ENCODE assay signal across 12 cellular contexts in the genomic region with DNA sequence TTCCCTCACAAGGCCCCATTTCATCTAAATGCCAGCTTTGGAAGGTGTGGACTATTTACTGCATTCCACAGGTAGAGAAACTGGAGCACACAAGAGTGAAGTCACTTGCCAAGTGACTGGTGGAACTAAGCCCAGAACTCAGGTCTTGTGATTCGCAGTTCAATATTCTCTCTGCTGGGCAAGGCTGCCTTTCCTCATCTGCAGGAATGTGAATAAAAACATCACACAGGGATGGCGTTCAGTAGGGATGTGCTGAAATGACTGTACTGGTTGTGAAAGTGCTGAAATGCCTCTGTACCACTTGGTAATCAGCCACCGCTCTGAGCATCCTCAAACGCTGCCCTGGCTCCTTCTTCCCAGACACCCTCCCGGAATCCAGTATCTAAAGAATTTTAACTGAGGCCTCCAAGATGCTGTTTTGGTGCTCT.
DNase-seq lines count a peak whose midpoint lies in the region; ATAC-seq and TF ChIP-seq lines count a peak whose summit lies in the region.
"Had no signal": no experiment of that assay in that cellular context is flagged by ENCODE, and none has a peak within 500 bp of the region (broad histone marks: within the 10 kb centered on the region; RNA-seq: fewer than 3 reads in every experiment).

No MANE protein-coding gene starts in this region.

- no peaks in the 10 kb centered on the region for H3K36me3 ChIP-seq in HCT116 (ENCODE audit: control insufficient read depth in 1 of 2, insufficient read depth in 2 of 2, low read length in 2 of 2)
- H3K36me3 ChIP-seq in body of pancreas (replicated peaks in 1 of 2; ENCODE audit: insufficient read depth in 1 of 2, low read depth in 2 of 2): no peaks in the 10 kb centered on the region
- no peaks in the 10 kb centered on the region for H3K36me3 ChIP-seq in suprapubic skin
- no peaks in the 10 kb centered on the region for H3K36me3 ChIP-seq in smooth muscle cell (ENCODE audit: low read depth)
- H3K36me3 ChIP-seq: ovary had no signal

- intact Hi-C loops in HCT116 (cut with micrococcal nuclease) (no loop called here), body of pancreas (cut with DNase I) (no loop called here)

- H3K27ac ChIP-seq in HCT116 (ENCODE audit: low read depth, low read length) (no peak overlapping the region), body of pancreas (peak overlapping the region; percentile 49 to 70 (median 53)), suprapubic skin (peak overlapping the region; percentile 66), smooth muscle cell (ENCODE audit: low read depth) (no peak overlapping the region)
- H3K27ac ChIP-seq: ovary, VCaP had no signal

- DNase-seq in HCT116 (ENCODE audit: low read depth, low spot score): no peak
- DNase-seq in body of pancreas: peak; percentile 61 to 84 (median 80)
- peak; percentile 69 for DNase-seq in iris pigment epithelial cell (ENCODE audit: low read depth)
- peak in 1 of 2 donors; percentile 85 for DNase-seq in suprapubic skin (ENCODE audit: low spot score in 2 of 2)
- DNase-seq in ureter (ENCODE audit: low spot score): no peak
- DNase-seq in smooth muscle cell (lab: John Stamatoyannopoulos, UW; ENCODE audit: unreplicated experiment): no peak
- no peak for DNase-seq in ACHN
- DNase-seq: ovary; stimulated activated CD4-positive, alpha-beta T cell treated with anti-CD3 and anti-CD28 coated beads, Interleukin-2, amount 100 ng/mL, for 48 hours; stimulated activated naive CD4-positive, alpha-beta T cell treated with Interleukin-2 at 50 U/mL for 16 hours had no signal

- in situ Hi-C loops in ACHN (cut with HindIII; ENCODE audit: low pct_ligation_motif_present, low pct_unique_long_range_greater_than_20kb, low sequenced_read_pairs): no loop called here

- H3K9me2 ChIP-seq in HCT116 (ENCODE audit: insufficient read depth): no peaks in the 10 kb centered on the region

- H3F3A ChIP-seq in smooth muscle cell (ENCODE audit: low read depth): no peaks in the 10 kb centered on the region

- no peak for ATAC-seq in HCT116
- ATAC-seq in body of pancreas: peak; percentile 74
- no peak for ATAC-seq in GM19351 (IDR thresholded peaks at IDR 0.05; ENCODE audit: unreplicated experiment)

- no peak overlapping the region for H2AFZ ChIP-seq in HCT116 (ENCODE audit: low read depth, low read length, poor library complexity, severe bottlenecking)
- H2AFZ ChIP-seq in smooth muscle cell (ENCODE audit: low read depth): no peak overlapping the region

- H3K27me3 ChIP-seq in HCT116 (ENCODE audit: insufficient read depth, low read length): no peaks in the 10 kb centered on the region
- no peaks in the 10 kb centered on the region for H3K27me3 ChIP-seq in body of pancreas
- H3K27me3 ChIP-seq in suprapubic skin: no peaks in the 10 kb centered on the region
- H3K27me3 ChIP-seq in smooth muscle cell (ENCODE audit: low read depth): no peaks in the 10 kb centered on the region
- H3K27me3 ChIP-seq: ovary had no signal

- POLR2A ChIA-PET in HCT116 (lab: Charles Lee): no interaction called here

- no peak for TF ChIP-seq EP300 in suprapubic skin (IDR thresholded peaks at IDR 0.05)

- no TSS peak for BruUV-seq in HCT116 (replicated peaks; lab: Mats Ljungman, UMichigan)

- 0 out of 4 replicates have a peak, but pooled peaks cover 0 to 3% of the 10 kb centered on the region in 2 experiments for H3K4me1 ChIP-seq in HCT116 (ENCODE audit: control insufficient read depth in 1 of 2, insufficient read depth in 2 of 2, low read length in 2 of 2)
- peaks cover 34% of the 10 kb centered on the region for H3K4me1 ChIP-seq in body of pancreas
- peaks cover 56% of the 10 kb centered on the region for H3K4me1 ChIP-seq in suprapubic skin
- no peaks in the 10 kb centered on the region for H3K4me1 ChIP-seq in smooth muscle cell (ENCODE audit: low read depth)

- no peak overlapping the region for H3K4me3 ChIP-seq in HCT116 (replicated peaks in 1 of 2; ENCODE audit: low read depth in 1 of 2, low read length in 2 of 2)
- H3K4me3 ChIP-seq in body of pancreas: no peak overlapping the region
- no peak overlapping the region for H3K4me3 ChIP-seq in suprapubic skin
- H3K4me3 ChIP-seq in smooth muscle cell: no peak overlapping the region
- H3K4me3 ChIP-seq: ovary had no signal

- H3K9ac ChIP-seq in HCT116 (ENCODE audit: low read length) (no peak overlapping the region), smooth muscle cell (ENCODE audit: low read depth) (no peak overlapping the region)

- TF ChIP-seq POLR2A in HCT116 (IDR thresholded peaks at IDR 0.05; ENCODE audit: borderline replicate concordance, extremely low read depth, insufficient read depth, insufficient read length): no peak
- no peak for TF ChIP-seq POLR2A in body of pancreas (IDR thresholded peaks at IDR 0.05)
- TF ChIP-seq POLR2A in suprapubic skin (IDR thresholded peaks at IDR 0.05): no peak

- H3K4me2 ChIP-seq in HCT116 (ENCODE audit: low read length): no peak overlapping the region
- H3K4me2 ChIP-seq in smooth muscle cell: no peak overlapping the region

- TF ChIP-seq RAD21 in HCT116 (IDR thresholded peaks at IDR 0.05; ENCODE audit: low read depth): no peak

- RAD21 ChIA-PET in HCT116 (lab: Charles Lee; ENCODE audit: low non-redundant PET in 1 of 2, low total read pairs in 2 of 2, uncharacterized antibody in 2 of 2, unreplicated experiment in 2 of 2): interaction anchor here in 1 of 2 experiments (0.5 kb wide), 1 partner anchor 14 kb away, joined by 3 read pairs; no protein-coding TSS in a partner anchor

- H4K20me1 ChIP-seq in HCT116 (ENCODE audit: insufficient read depth) (no peaks in the 10 kb centered on the region), smooth muscle cell (ENCODE audit: low read depth) (no peaks in the 10 kb centered on the region)

- 47 to 58% methylated on average over 5 of the region's 5 CpGs for WGBS in body of pancreas, 2 donors
- WGBS in suprapubic skin: 29% methylated on average over 5 of the region's 5 CpGs
- WGBS in smooth muscle cell (ENCODE audit: low lambda C conversion rate): 67% methylated on average over 5 of the region's 5 CpGs

- TF ChIP-seq CTCF in HCT116 (IDR thresholded peaks at IDR 0.05 in 2 of 3, conservative IDR thresholded peaks at IDR 0.05 in 1 of 3; ENCODE audit: borderline replicate concordance in 1 of 3, insufficient read depth in 1 of 3, low read depth in 2 of 3, low read length in 2 of 3): no peak
- TF ChIP-seq CTCF in body of pancreas (IDR thresholded peaks at IDR 0.05): peak in 3 of 7 experiments; percentile 18 to 29 (median 21)
- TF ChIP-seq CTCF in suprapubic skin (IDR thresholded peaks at IDR 0.05): no peak
- TF ChIP-seq CTCF in smooth muscle cell (IDR thresholded peaks at IDR 0.05; ENCODE audit: borderline replicate concordance, insufficient read depth, poor library complexity, severe bottlenecking): no peak

- CTCF ChIA-PET in HCT116 (lab: Charles Lee): no interaction called here

- H3K79me2 ChIP-seq in HCT116 (ENCODE audit: insufficient read depth, low read length): no peaks in the 10 kb centered on the region
- H3K79me2 ChIP-seq in smooth muscle cell (ENCODE audit: low read depth): no peaks in the 10 kb centered on the region

- no peaks in the 10 kb centered on the region for H3K9me3 ChIP-seq in HCT116 (ENCODE audit: control insufficient read depth in 1 of 2, insufficient read depth in 1 of 2, low read depth in 1 of 2, low read length in 2 of 2)
- no peaks in the 10 kb centered on the region for H3K9me3 ChIP-seq in body of pancreas
- no peaks in the 10 kb centered on the region for H3K9me3 ChIP-seq in suprapubic skin
- H3K9me3 ChIP-seq in smooth muscle cell (replicated peaks; ENCODE audit: low read depth): no peaks in the 10 kb centered on the region
- H3K9me3 ChIP-seq: ovary had no signal

TF ChIP-seq in HCT116, 20 proteins besides CTCF, POLR2A, EP300 and RAD21:
- TF ChIP-seq EZH2 (IDR thresholded peaks at IDR 0.05) (no peak), ZFX (IDR thresholded peaks at IDR 0.05) (0 out of 2 replicates have a peak, but pooled peaks have one; percentile 10)

Comparison
In these comparisons a context has a peak if more than half of its experiments do, and no peak if none do; other contexts are left out.
1. DNase-seq: peak in body of pancreas (4 of 4) and iris pigment epithelial cell (single experiment); none in HCT116 (single experiment), ureter (single experiment), smooth muscle cell (single experiment) and ACHN (single experiment).
2. H3K27ac ChIP-seq: peak in body of pancreas (4 of 4) and suprapubic skin (single experiment); none in HCT116 (single experiment) and smooth muscle cell (single experiment).